In the genomic region with DNA sequence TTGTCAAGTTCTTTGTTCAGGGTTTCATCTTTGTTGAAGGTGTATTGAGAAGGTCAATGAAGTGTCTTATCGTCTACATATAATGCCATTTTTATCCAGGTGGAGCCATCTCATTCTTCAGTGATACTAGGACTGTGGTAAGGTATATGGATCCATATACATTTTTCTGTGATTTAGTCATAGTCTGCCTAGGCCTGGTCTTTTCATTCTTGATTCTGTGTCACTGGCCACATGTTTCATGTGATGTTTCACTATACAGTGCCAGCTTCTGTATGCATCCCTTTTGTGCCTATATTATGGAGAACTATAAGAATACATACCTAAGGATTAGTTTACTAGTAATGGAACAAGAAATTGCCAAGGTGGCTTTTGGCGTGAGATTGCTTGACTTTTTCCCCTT, we compare ENCODE assay signal across 16 cellular contexts. TPM values are rescaled to one million over a fixed set of nuclear protein-coding genes. Genes with fewer than 3 reads are reported as not detected.
DNase-seq lines count a peak whose midpoint lies in the region; ATAC-seq, FAIRE-seq and TF ChIP-seq lines count a peak whose summit lies in the region.
"Had no signal": no experiment of that assay in that cellular context is flagged by ENCODE, and none has a peak within 500 bp of the region (broad histone marks: within the 10 kb centered on the region; RNA-seq: fewer than 3 reads in every experiment).

No MANE protein-coding gene starts in this region.

- H3K9ac ChIP-seq in GM23248: no peak overlapping the region
- H3K9ac ChIP-seq in PC-3 (ENCODE audit: low read length): no peak overlapping the region
- H3K9ac ChIP-seq in K562 (ENCODE audit: insufficient read depth in 1 of 2, low read depth in 2 of 2, low read length in 2 of 2): no peak overlapping the region
- H3K9ac ChIP-seq in mesenchymal stem cell (ENCODE audit: low read length): no peak overlapping the region
- H3K9ac ChIP-seq: BLaER1 treated with 17β-estradiol and CSF1 and Interleukin-3, amounts not matched to agents 10 nM and 100 nM had no signal

- in situ Hi-C loops in GM23248 (cut with MboI) (no loop called here), K562 (cut with MboI) (no loop called here)

- H4K20me1 ChIP-seq in GM23248 (ENCODE audit: insufficient read depth) (no peaks in the 10 kb centered on the region), PC-3 (ENCODE audit: low read length) (no peaks in the 10 kb centered on the region; the same call in 1 of the 2 replicates), K562 (replicated peaks; ENCODE audit: control insufficient read depth, insufficient read depth, low read length) (no peaks in the 10 kb centered on the region)

- WGBS in GM23248 (ENCODE audit: low coverage in 1 of 2, low lambda C conversion rate in 2 of 2, missing lambda C conversion rate in 2 of 2), 2 experiments: 94 to 98% methylated on average over 2 of the region's 2 CpGs
- 91% methylated on average over 2 of the region's 2 CpGs for WGBS in K562 (ENCODE audit: insufficient coverage, low coverage, missing lambda C conversion rate)
- 94% methylated on average over 2 of the region's 2 CpGs for WGBS in mesenchymal stem cell

- no peak overlapping the region for H3K18ac ChIP-seq in mesenchymal stem cell (ENCODE audit: low read depth in 1 of 2, low read length in 2 of 2)

- intact Hi-C loops in PC-3 (cut with micrococcal nuclease) (no loop called here), K562 (cut with micrococcal nuclease) (no loop called here)
- intact Hi-C loops in activated T-helper 1 cell treated with anti-CD3 and anti-CD28 coated beads, Interleukin-12 subunit alpha, Interleukin-12 subunit beta, Interleukin-2, Interleukin-4 antibody, amounts not matched to agents 30 ng/mL and 10 ng/mL and 1 ng/mL, durations not matched to agents 14 hours and 24 hours and 36 hours (cut with micrococcal nuclease): no loop called here

- H3K23ac ChIP-seq in mesenchymal stem cell (ENCODE audit: low read length in 2 of 2): no peak overlapping the region

- no peak overlapping the region for H2BK15ac ChIP-seq in mesenchymal stem cell (ENCODE audit: low read depth, poor library complexity, severe bottlenecking)

- no peak overlapping the region for H2BK120ac ChIP-seq in mesenchymal stem cell (ENCODE audit: low read depth, low read length)

- no peaks in the 10 kb centered on the region for H3K4me1 Mint-ChIP-seq in activated T-cell treated with anti-CD3 and anti-CD28 coated beads, Interleukin-2, amount 50 U/mL, for 72 hours (ENCODE audit: low read depth)
- no peaks in the 10 kb centered on the region for H3K4me1 Mint-ChIP-seq in activated T-helper 1 cell treated with anti-CD3 and anti-CD28 coated beads, Interleukin-12 subunit alpha, Interleukin-12 subunit beta, Interleukin-2, Interleukin-4 antibody, amounts not matched to agents 30 ng/mL and 10 ng/mL and 1 ng/mL, durations not matched to agents 14 hours and 24 hours and 36 hours (ENCODE audit: low read depth)
- H3K4me1 Mint-ChIP-seq in activated CD4-positive, alpha-beta T cell treated with anti-CD3 and anti-CD28 coated beads, Interleukin-2, amount 10 ng/mL, durations not matched to agents 7 days and 5 days: no peaks in the 10 kb centered on the region
- H3K4me1 Mint-ChIP-seq: T-cell had no signal

- TF ChIP-seq CTCF in PC-3 (conservative IDR thresholded peaks at IDR 0.05; ENCODE audit: low read depth, low read length) (no peak), K562 (IDR thresholded peaks at IDR 0.05 in 2 of 3, conservative IDR thresholded peaks at IDR 0.05 in 1 of 3; ENCODE audit: insufficient read depth in 2 of 3, low read depth in 1 of 3, low read length in 3 of 3) (no peak)

- peaks cover 10 to 26% of the 10 kb centered on the region in 2 donors for H3K36me3 Mint-ChIP-seq in activated T-cell treated with anti-CD3 and anti-CD28 coated beads, Interleukin-2, amount 50 U/mL, for 72 hours (ENCODE audit: insufficient read depth in 2 of 2)
- peaks cover 32% of the 10 kb centered on the region for H3K36me3 Mint-ChIP-seq in activated T-helper 1 cell treated with anti-CD3 and anti-CD28 coated beads, Interleukin-12 subunit alpha, Interleukin-12 subunit beta, Interleukin-2, Interleukin-4 antibody, amounts not matched to agents 30 ng/mL and 10 ng/mL and 1 ng/mL, durations not matched to agents 14 hours and 24 hours and 36 hours (ENCODE audit: low read depth)
- peaks cover 33% of the 10 kb centered on the region for H3K36me3 Mint-ChIP-seq in activated CD4-positive, alpha-beta T cell treated with anti-CD3 and anti-CD28 coated beads, Interleukin-2, amount 10 ng/mL, durations not matched to agents 7 days and 5 days (ENCODE audit: low read depth)

- no peak overlapping the region for H4K91ac ChIP-seq in mesenchymal stem cell (ENCODE audit: low read length)

- no peak overlapping the region for H3K4ac ChIP-seq in mesenchymal stem cell (ENCODE audit: low read depth in 1 of 2, low read length in 2 of 2)

- DNase-seq in GM23248: peak; percentile 24
- peak; percentile 49 for DNase-seq in PC-3
- DNase-seq in K562 (ENCODE audit: extremely low read depth in 1 of 4, low spot score in 3 of 4): no peak
- peak; percentile 18 for DNase-seq in mesenchymal stem cell
- no peak for DNase-seq in activated T-cell treated with anti-CD3 and anti-CD28 coated beads, Interleukin-2, amount 50 U/mL, for 72 hours
- no peak for DNase-seq in activated T-helper 1 cell treated with anti-CD3 and anti-CD28 coated beads, Interleukin-12 subunit alpha, Interleukin-12 subunit beta, Interleukin-2, Interleukin-4 antibody, amounts not matched to agents 30 ng/mL and 10 ng/mL and 1 ng/mL, durations not matched to agents 14 hours and 24 hours and 36 hours (ENCODE audit: low spot score)
- DNase-seq in HUDEP-2 (lab: John Stamatoyannopoulos, UW; ENCODE audit: unreplicated experiment in 76 of 76): no peak
- no peak for DNase-seq in activated CD4-positive, alpha-beta T cell treated with anti-CD3 and anti-CD28 coated beads, Interleukin-2, amount 10 ng/mL, durations not matched to agents 7 days and 5 days
- DNase-seq: KG1, NCI-H1092 treated with DMSO at 0.1 percent for 48 hours, NCI-H1694 treated with DMSO at 0.1 percent for 48 hours, NCI-H446, SJCRH30, T-cell had no signal

- H4K8ac ChIP-seq in mesenchymal stem cell (ENCODE audit: low read length): no peak overlapping the region

- no peak overlapping the region for H3K4me3 ChIP-seq in GM23248
- no peak overlapping the region for H3K4me3 ChIP-seq in PC-3 (ENCODE audit: low read length)
- no peak overlapping the region for H3K4me3 ChIP-seq in K562
- no peak overlapping the region for H3K4me3 ChIP-seq in mesenchymal stem cell (ENCODE audit: insufficient read depth in 1 of 2, low read depth in 1 of 2, low read length in 2 of 2)
- H3K4me3 ChIP-seq: BLaER1 treated with 17β-estradiol and CSF1 and Interleukin-3, amounts not matched to agents 10 nM and 100 nM; HAP-1; SJCRH30 had no signal

- no peak overlapping the region for H2AK5ac ChIP-seq in mesenchymal stem cell (ENCODE audit: low read length, severe bottlenecking)

- H3K9me2 ChIP-seq in GM23248 (ENCODE audit: insufficient read depth): no peaks in the 10 kb centered on the region
- H3K9me2 ChIP-seq in PC-3 (replicated peaks; ENCODE audit: low read length): no peaks in the 10 kb centered on the region

- H3K4me2 ChIP-seq in GM23248 (ENCODE audit: unreplicated experiment): no peak overlapping the region
- H3K4me2 ChIP-seq in PC-3 (ENCODE audit: low read length): no peak overlapping the region
- H3K4me2 ChIP-seq in K562 (ENCODE audit: insufficient read depth, low read length): no peak overlapping the region
- no peak overlapping the region for H3K4me2 ChIP-seq in mesenchymal stem cell (ENCODE audit: low read length, poor library complexity, severe bottlenecking)
- H3K4me2 ChIP-seq: BLaER1 treated with 17β-estradiol and CSF1 and Interleukin-3, amounts not matched to agents 10 nM and 100 nM had no signal

- no peaks in the 10 kb centered on the region for H3K27me3 Mint-ChIP-seq in activated T-cell treated with anti-CD3 and anti-CD28 coated beads, Interleukin-2, amount 50 U/mL, for 72 hours (ENCODE audit: low read depth)
- H3K27me3 Mint-ChIP-seq in activated T-helper 1 cell treated with anti-CD3 and anti-CD28 coated beads, Interleukin-12 subunit alpha, Interleukin-12 subunit beta, Interleukin-2, Interleukin-4 antibody, amounts not matched to agents 30 ng/mL and 10 ng/mL and 1 ng/mL, durations not matched to agents 14 hours and 24 hours and 36 hours (ENCODE audit: insufficient read depth): no peaks in the 10 kb centered on the region
- H3K27me3 Mint-ChIP-seq in activated CD4-positive, alpha-beta T cell treated with anti-CD3 and anti-CD28 coated beads, Interleukin-2, amount 10 ng/mL, durations not matched to agents 7 days and 5 days: no peaks in the 10 kb centered on the region
- H3K27me3 Mint-ChIP-seq: T-cell had no signal

- peaks cover 11% of the 10 kb centered on the region for H3K79me1 ChIP-seq in mesenchymal stem cell (replicated peaks; ENCODE audit: low read length, poor library complexity, severe bottlenecking)

- H2BK5ac ChIP-seq in mesenchymal stem cell (ENCODE audit: low read depth, low read length, poor library complexity, severe bottlenecking): no peak overlapping the region

- TF ChIP-seq RAD21 in K562 (CRISPR knock-in tag; conservative IDR thresholded peaks at IDR 0.05 in 1 of 2, IDR thresholded peaks at IDR 0.05 in 1 of 2): no peak

- H3K27me3 ChIP-seq in GM23248 (replicated peaks; ENCODE audit: insufficient read depth) (no peaks in the 10 kb centered on the region), PC-3 (ENCODE audit: low read length) (no peaks in the 10 kb centered on the region), K562 (ENCODE audit: control insufficient read depth in 2 of 2, insufficient read depth in 2 of 2, low read length in 2 of 2) (no peaks in the 10 kb centered on the region), mesenchymal stem cell (ENCODE audit: control insufficient read depth in 1 of 2, insufficient read depth in 1 of 2, low read length in 2 of 2) (no peaks in the 10 kb centered on the region)
- H3K27me3 ChIP-seq: BLaER1 treated with 17β-estradiol and CSF1 and Interleukin-3, amounts not matched to agents 10 nM and 100 nM; SJCRH30 had no signal

- H3K14ac ChIP-seq in mesenchymal stem cell (ENCODE audit: low read length in 2 of 2): no peak overlapping the region

- CTCF ChIA-PET in PC-3 (lab: Charles Lee) (no interaction called here), K562 (lab: Yijun Ruan, JAX; ENCODE audit: low intra/inter-chr PET ratio) (no interaction called here)
- CTCF ChIA-PET in activated CD4-positive, alpha-beta T cell treated with anti-CD3 and anti-CD28 coated beads, Interleukin-2, amount 10 ng/mL, durations not matched to agents 7 days and 5 days (lab: Charles Lee): interaction anchor here (0.6 to 1.1 kb wide), 3 partner anchors 12 to 240 kb away, joined by 3 to 5 read pairs (median 4); no protein-coding TSS in a partner anchor

- FAIRE-seq in K562 (lab: Jason Lieb, UNC): peak; percentile 26

- H3F3A ChIP-seq in GM23248 (ENCODE audit: insufficient read depth): no peaks in the 10 kb centered on the region; the same call in 1 of the 2 replicates
- no peaks in the 10 kb centered on the region for H3F3A ChIP-seq in PC-3 (ENCODE audit: low read length, unreplicated experiment)

- H2AFZ ChIP-seq in GM23248 (no peak overlapping the region), PC-3 (ENCODE audit: low read length) (no peak overlapping the region), K562 (ENCODE audit: low read depth, low read length) (no peak overlapping the region), mesenchymal stem cell (ENCODE audit: low read depth, low read length) (no peak overlapping the region)

- no peak for TF ChIP-seq EP300 in K562 (IDR thresholded peaks at IDR 0.05; ENCODE audit: low read length)

- H3K9me3 Mint-ChIP-seq in activated T-cell treated with anti-CD3 and anti-CD28 coated beads, Interleukin-2, amount 50 U/mL, for 72 hours: no peaks in the 10 kb centered on the region
- H3K9me3 Mint-ChIP-seq in activated T-helper 1 cell treated with anti-CD3 and anti-CD28 coated beads, Interleukin-12 subunit alpha, Interleukin-12 subunit beta, Interleukin-2, Interleukin-4 antibody, amounts not matched to agents 30 ng/mL and 10 ng/mL and 1 ng/mL, durations not matched to agents 14 hours and 24 hours and 36 hours: no peaks in the 10 kb centered on the region
- H3K9me3 Mint-ChIP-seq in activated CD4-positive, alpha-beta T cell treated with anti-CD3 and anti-CD28 coated beads, Interleukin-2, amount 10 ng/mL, durations not matched to agents 7 days and 5 days: no peaks in the 10 kb centered on the region
- H3K9me3 Mint-ChIP-seq: T-cell had no signal

- no TSS peak for BruUV-seq in PC-3 (replicated peaks; lab: Mats Ljungman, UMichigan)
- BruUV-seq in K562 (replicated peaks; lab: Mats Ljungman, UMichigan): no TSS peak

- H3K9me3 ChIP-seq in GM23248 (ENCODE audit: low read depth) (no peaks in the 10 kb centered on the region), PC-3 (ENCODE audit: low read length) (no peaks in the 10 kb centered on the region), K562 (replicated peaks; ENCODE audit: control insufficient read depth, insufficient read depth, low read depth, low read length) (no peaks in the 10 kb centered on the region), mesenchymal stem cell (ENCODE audit: control insufficient read depth, low read length) (no peaks in the 10 kb centered on the region)
- H3K9me3 ChIP-seq: BLaER1 treated with 17β-estradiol and CSF1 and Interleukin-3, amounts not matched to agents 10 nM and 100 nM; HAP-1; SJCRH30 had no signal

- POLR2A ChIA-PET in PC-3 (lab: Charles Lee; ENCODE audit: unreplicated experiment): no interaction called here
- POLR2A ChIA-PET in K562 (lab: Yijun Ruan, JAX): interaction anchor here (0.6 kb wide), 1 partner anchor 80 kb away, joined by 3 read pairs; no protein-coding TSS in a partner anchor
- POLR2A ChIA-PET in activated CD4-positive, alpha-beta T cell treated with anti-CD3 and anti-CD28 coated beads, Interleukin-2, amount 10 ng/mL, durations not matched to agents 7 days and 5 days (lab: Charles Lee): interaction anchor here (0.7 kb wide), 1 partner anchor 18 kb away, joined by 5 read pairs; no protein-coding TSS in a partner anchor

- no peak for TF ChIP-seq POLR2A in K562 (conservative IDR thresholded peaks at IDR 0.05)

- H3K27ac ChIP-seq in GM23248: no peak overlapping the region
- H3K27ac ChIP-seq in PC-3 (ENCODE audit: low read length): no peak overlapping the region
- H3K27ac ChIP-seq in K562 (ENCODE audit: extremely low read depth, low read depth, low read length): no peak overlapping the region
- H3K27ac ChIP-seq in mesenchymal stem cell (ENCODE audit: low read length, poor library complexity, severe bottlenecking): no peak overlapping the region
- H3K27ac ChIP-seq: BLaER1 treated with 17β-estradiol and CSF1 and Interleukin-3, amounts not matched to agents 10 nM and 100 nM; SJCRH30 had no signal

- peaks cover 9% of the 10 kb centered on the region; the same call in 1 of the 2 replicates for H3K79me2 ChIP-seq in GM23248 (ENCODE audit: insufficient read depth)
- H3K79me2 ChIP-seq in PC-3 (ENCODE audit: low read length): peaks cover 8% of the 10 kb centered on the region; the same call in 1 of the 2 replicates
- no peaks in the 10 kb centered on the region for H3K79me2 ChIP-seq in K562 (ENCODE audit: control insufficient read depth, insufficient read depth, low read length)

- H3K9me1 ChIP-seq in K562 (ENCODE audit: control insufficient read depth, insufficient read depth, low read length): no peaks in the 10 kb centered on the region

- no peak overlapping the region for H3K4me3 Mint-ChIP-seq in activated T-cell treated with anti-CD3 and anti-CD28 coated beads, Interleukin-2, amount 50 U/mL, for 72 hours
- H3K4me3 Mint-ChIP-seq in activated T-helper 1 cell treated with anti-CD3 and anti-CD28 coated beads, Interleukin-12 subunit alpha, Interleukin-12 subunit beta, Interleukin-2, Interleukin-4 antibody, amounts not matched to agents 30 ng/mL and 10 ng/mL and 1 ng/mL, durations not matched to agents 14 hours and 24 hours and 36 hours: no peak overlapping the region
- no peak overlapping the region for H3K4me3 Mint-ChIP-seq in activated CD4-positive, alpha-beta T cell treated with anti-CD3 and anti-CD28 coated beads, Interleukin-2, amount 10 ng/mL, durations not matched to agents 7 days and 5 days
- H3K4me3 Mint-ChIP-seq: T-cell had no signal

- H3K36me3 ChIP-seq in GM23248 (ENCODE audit: low read depth) (peaks cover 42% of the 10 kb centered on the region), PC-3 (ENCODE audit: low read depth, low read length) (peaks cover 67% of the 10 kb centered on the region), K562 (ENCODE audit: control insufficient read depth, insufficient read depth, low read length) (peaks cover 41% of the 10 kb centered on the region), mesenchymal stem cell (ENCODE audit: control insufficient read depth in 1 of 2, insufficient read depth in 2 of 2, low read depth in 1 of 2, low read length in 2 of 2) (peaks cover 14 to 74% of the 10 kb centered on the region in 2 experiments)

- no peak overlapping the region for H2BK12ac ChIP-seq in mesenchymal stem cell (ENCODE audit: low read length in 2 of 2)

- H3K27ac Mint-ChIP-seq in activated T-cell treated with anti-CD3 and anti-CD28 coated beads, Interleukin-2, amount 50 U/mL, for 72 hours: no peak overlapping the region
- no peak overlapping the region for H3K27ac Mint-ChIP-seq in activated T-helper 1 cell treated with anti-CD3 and anti-CD28 coated beads, Interleukin-12 subunit alpha, Interleukin-12 subunit beta, Interleukin-2, Interleukin-4 antibody, amounts not matched to agents 30 ng/mL and 10 ng/mL and 1 ng/mL, durations not matched to agents 14 hours and 24 hours and 36 hours
- H3K27ac Mint-ChIP-seq in activated CD4-positive, alpha-beta T cell treated with anti-CD3 and anti-CD28 coated beads, Interleukin-2, amount 10 ng/mL, durations not matched to agents 7 days and 5 days: no peak overlapping the region
- H3K27ac Mint-ChIP-seq: T-cell had no signal

- 0 out of 2 replicates have a peak, but pooled peaks cover 3% of the 10 kb centered on the region for H3K4me1 ChIP-seq in GM23248 (ENCODE audit: insufficient read depth)
- H3K4me1 ChIP-seq in PC-3 (ENCODE audit: insufficient read depth, low read length): peaks cover 20% of the 10 kb centered on the region
- H3K4me1 ChIP-seq in K562 (replicated peaks in 1 of 2; ENCODE audit: control insufficient read depth in 2 of 2, insufficient read depth in 2 of 2, low read length in 2 of 2): no peaks in the 10 kb centered on the region
- no peaks in the 10 kb centered on the region for H3K4me1 ChIP-seq in mesenchymal stem cell (ENCODE audit: control insufficient read depth, insufficient read depth, low read depth, low read length)
- H3K4me1 ChIP-seq: BLaER1 treated with 17β-estradiol and CSF1 and Interleukin-3, amounts not matched to agents 10 nM and 100 nM; SJCRH30 had no signal

- ATAC-seq in PC-3 (peak; percentile 27; the same call in 1 of the 2 replicates), K562 (no peak)
- no peak for ATAC-seq in activated T-cell treated with anti-CD3 and anti-CD28 coated beads, Interleukin-2, amount 50 U/mL, for 72 hours (replicated peaks in 1 of 2)
- ATAC-seq: T-cell had no signal

RNA-seq across cellular contexts. Expression of gene VEZT, which starts 40.5 kb away (rescaled TPM):
- total RNA-seq in GM23248 (2014; rRNA removed; shearing (Covaris generic)): 40.2 and 49.6 TPM in 2 replicates
- polyA plus RNA-seq in GM23248 (2016; fragmentation: Nextera tagmentation; extraction: Ambion mirVana) (36.3 and 36.9 TPM in 2 replicates), K562 (2011; rRNA removed) (53.8 and 61.5 TPM in 2 replicates), K562 (2014; fragmentation: Illumina TruSeq; extraction: Trizol) (33.2 and 44.2 TPM in 2 replicates), K562 (2014; fragmentation: Nextera tagmentation; extraction: Ambion mirVana) (10 to 100 TPM; 16.1 to 29.1 TPM), K562 (2014; rRNA removed) (27.6 and 32.6 TPM in 2 replicates)
- total RNA-seq in PC-3 (2014; rRNA removed) (83.6 and 85.9 TPM in 2 replicates), K562 (2014; rRNA removed) (23.1 and 23.8 TPM in 2 replicates), K562 (2014; rRNA removed; fragmentation: Illumina TruSeq; extraction: Trizol) (37.1 and 45.5 TPM in 2 replicates), K562 (2015; rRNA removed; fragmentation: Illumina TruSeq; extraction: Trizol) (39.1 and 44.8 TPM in 2 replicates), K562 (2021) (24.7 and 32.2 TPM in 2 replicates)
- 54.4 and 119 TPM in 2 replicates for total RNA-seq in K562 (2011; cell fraction: chromatin; rRNA removed; ENCODE audit: low replicate concordance)
- 24.8 and 35.1 TPM in 2 replicates for total RNA-seq in K562 (2011; cell fraction: nucleolus; rRNA removed)
- 59.2 and 87.3 TPM in 2 replicates for total RNA-seq in K562 (2011; cell fraction: nucleoplasm; rRNA removed)
- polyA plus RNA-seq in K562 (2011; cell fraction: cytosol; rRNA removed): 17.8 and 22.4 TPM in 2 replicates
- 21.8 and 26.2 TPM in 2 replicates for polyA plus RNA-seq in K562 (2011; cell fraction: nucleus; rRNA removed)
- 21.8 and 28.0 TPM in 2 replicates for polyA plus RNA-seq in K562 (2012)
- 55.7 and 57.3 TPM in 2 replicates for polyA minus RNA-seq in K562 (2011; rRNA and poly(A)+ RNA removed)
- polyA minus RNA-seq in K562 (2011; cell fraction: cytosol; rRNA and poly(A)+ RNA removed): 9.9 and 23.3 TPM in 2 replicates
- polyA minus RNA-seq in K562 (2011; cell fraction: nucleus; rRNA and poly(A)+ RNA removed): 23.4 and 41.7 TPM in 2 replicates
- 67.5 TPM for polyA plus RNA-seq in mesenchymal stem cell (2013, experiment 1 of 2)
- polyA plus RNA-seq in mesenchymal stem cell (2013, experiment 2 of 2): 66.4 TPM
- 10 to 100 TPM; 49.0 to 61.5 TPM for total RNA-seq in activated T-cell treated with anti-CD3 and anti-CD28 coated beads, Interleukin-2, amount 50 U/mL, for 72 hours
- 58.1 and 64.7 TPM in 2 replicates for total RNA-seq in activated T-helper 1 cell treated with anti-CD3 and anti-CD28 coated beads, Interleukin-12 subunit alpha, Interleukin-12 subunit beta, Interleukin-2, Interleukin-4 antibody, amounts not matched to agents 30 ng/mL and 10 ng/mL and 1 ng/mL, durations not matched to agents 14 hours and 24 hours and 36 hours
- 10 to 100 TPM; 33.3 to 41.7 TPM for total RNA-seq in activated CD4-positive, alpha-beta T cell treated with anti-CD3 and anti-CD28 coated beads, Interleukin-2, amount 10 ng/mL, durations not matched to agents 7 days and 5 days

RNA-seq across cellular contexts. Expression of gene FGD6, which starts 40.9 kb away (rescaled TPM):
- 5.9 and 6.4 TPM in 2 replicates for total RNA-seq in GM23248 (2014; rRNA removed; shearing (Covaris generic))
- polyA plus RNA-seq in GM23248 (2016; fragmentation: Nextera tagmentation; extraction: Ambion mirVana) (3.0 and 3.2 TPM in 2 replicates), K562 (2011; rRNA removed) (4.3 and 5.8 TPM in 2 replicates), K562 (2014; fragmentation: Illumina TruSeq; extraction: Trizol) (4.6 and 5.5 TPM in 2 replicates), K562 (2014; fragmentation: Nextera tagmentation; extraction: Ambion mirVana) (1 to 10 TPM; 1.5 to 2.1 TPM), K562 (2014; rRNA removed) (4.9 and 5.0 TPM in 2 replicates)
- total RNA-seq in PC-3 (2014; rRNA removed) (14.2 and 14.3 TPM in 2 replicates), K562 (2014; rRNA removed) (4.7 and 6.4 TPM in 2 replicates), K562 (2014; rRNA removed; fragmentation: Illumina TruSeq; extraction: Trizol) (7.6 and 9.5 TPM in 2 replicates), K562 (2015; rRNA removed; fragmentation: Illumina TruSeq; extraction: Trizol) (10.0 and 11.1 TPM in 2 replicates), K562 (2021) (6.7 and 8.1 TPM in 2 replicates)
- total RNA-seq in K562 (2011; cell fraction: chromatin; rRNA removed; ENCODE audit: low replicate concordance): 12.9 and 34.3 TPM in 2 replicates
- 5.8 and 8.0 TPM in 2 replicates for total RNA-seq in K562 (2011; cell fraction: nucleolus; rRNA removed)
- 10.3 and 11.4 TPM in 2 replicates for total RNA-seq in K562 (2011; cell fraction: nucleoplasm; rRNA removed)
- 1.4 and 2.6 TPM in 2 replicates for polyA plus RNA-seq in K562 (2011; cell fraction: cytosol; rRNA removed)
- 3.3 and 5.2 TPM in 2 replicates for polyA plus RNA-seq in K562 (2011; cell fraction: nucleus; rRNA removed)
- polyA plus RNA-seq in K562 (2012): 2.6 and 3.3 TPM in 2 replicates
- 17.9 and 23.0 TPM in 2 replicates for polyA minus RNA-seq in K562 (2011; rRNA and poly(A)+ RNA removed)
- polyA minus RNA-seq in K562 (2011; cell fraction: cytosol; rRNA and poly(A)+ RNA removed): 6.0 and 10.7 TPM in 2 replicates
- polyA minus RNA-seq in K562 (2011; cell fraction: nucleus; rRNA and poly(A)+ RNA removed): 7.0 and 11.2 TPM in 2 replicates
- 3.5 TPM for polyA plus RNA-seq in mesenchymal stem cell (2013, experiment 1 of 2)
- 3.6 TPM for polyA plus RNA-seq in mesenchymal stem cell (2013, experiment 2 of 2)
- total RNA-seq in activated T-cell treated with anti-CD3 and anti-CD28 coated beads, Interleukin-2, amount 50 U/mL, for 72 hours: 1 to 10 TPM; 1.2 to 2.0 TPM
- 0.64 and 0.86 TPM in 2 replicates for total RNA-seq in activated T-helper 1 cell treated with anti-CD3 and anti-CD28 coated beads, Interleukin-12 subunit alpha, Interleukin-12 subunit beta, Interleukin-2, Interleukin-4 antibody, amounts not matched to agents 30 ng/mL and 10 ng/mL and 1 ng/mL, durations not matched to agents 14 hours and 24 hours and 36 hours
- under 1 TPM; 0.56 to 0.69 TPM for total RNA-seq in activated CD4-positive, alpha-beta T cell treated with anti-CD3 and anti-CD28 coated beads, Interleukin-2, amount 10 ng/mL, durations not matched to agents 7 days and 5 days

Comparison
In these comparisons a context has a peak if more than half of its experiments do, and no peak if none do; other contexts are left out.
1. DNase-seq: peak in GM23248 (single experiment), PC-3 (single experiment) and mesenchymal stem cell (single experiment); none in K562 (0 of 4), activated T-cell treated with anti-CD3 and anti-CD28 coated beads, Interleukin-2, amount 50 U/mL, for 72 hours (0 of 2), activated T-helper 1 cell treated with anti-CD3 and anti-CD28 coated beads, Interleukin-12 subunit alpha, Interleukin-12 subunit beta, Interleukin-2, Interleukin-4 antibody, amounts not matched to agents 30 ng/mL and 10 ng/mL and 1 ng/mL, durations not matched to agents 14 hours and 24 hours and 36 hours (single experiment), HUDEP-2 (0 of 76) and activated CD4-positive, alpha-beta T cell treated with anti-CD3 and anti-CD28 coated beads, Interleukin-2, amount 10 ng/mL, durations not matched to agents 7 days and 5 days (single experiment).